In genomic region chr2:71575966-71576365, GRCh38 we compare ENCODE assay signal across 30 cellular contexts.
A peak's percentile ranks its signal among the peaks of the same experiment; 100 is the strongest.
DNase-seq lines count a peak whose midpoint lies in the region; ATAC-seq and TF ChIP-seq lines count a peak whose summit lies in the region.
"Had no signal": no experiment of that assay in that cellular context is flagged by ENCODE, and none has a peak within 500 bp of the region (broad histone marks: within the 10 kb centered on the region; RNA-seq: fewer than 3 reads in every experiment).

No MANE protein-coding gene starts in this region.

- no peak overlapping the region for H3K4me3 Mint-ChIP-seq in activated T-cell treated with anti-CD3 and anti-CD28 coated beads, Interleukin-2, amount 50 U/mL, for 72 hours
- H3K4me3 Mint-ChIP-seq: activated CD4-positive, alpha-beta memory T cell treated with anti-CD3 and anti-CD28 coated beads, Interleukin-2, amount 10 ng/mL, durations not matched to agents 7 days and 5 days; activated naive CD4-positive, alpha-beta T cell treated with anti-CD3 and anti-CD28 coated beads, Interleukin-2, amount 10 ng/mL, durations not matched to agents 7 days and 5 days; IgD-negative memory B cell had no signal

- H3K27ac ChIP-seq in dorsolateral prefrontal cortex (peak overlapping the region; percentile 18 to 100 (median 97)), temporal lobe (ENCODE audit: low read depth, low read length) (peak overlapping the region; percentile 98)
- H3K27ac ChIP-seq: adrenal gland; BLaER1 treated with 17β-estradiol and CSF1 and Interleukin-3, amounts not matched to agents 10 nM and 100 nM; brain microvascular endothelial cell; colonic mucosa; epithelial cell of prostate; left ventricle myocardium inferior; prostate gland had no signal

- DNase-seq in amygdala (lab: John Stamatoyannopoulos, UW): peak in 50 of 56 donors; percentile 6 to 89 (median 56)
- DNase-seq in dorsolateral prefrontal cortex: peak; percentile 38 to 92 (median 88)
- peak; percentile 37 for DNase-seq in middle frontal gyrus (ENCODE audit: extremely low spot score, low spot score)
- no peak for DNase-seq in activated T-cell treated with anti-CD3 and anti-CD28 coated beads, Interleukin-2, amount 50 U/mL, for 72 hours
- no peak for DNase-seq in HPDE6-E6E7 (ENCODE audit: extremely low spot score)
- DNase-seq: activated CD4-positive, alpha-beta memory T cell treated with anti-CD3 and anti-CD28 coated beads, Interleukin-2, amount 10 ng/mL, durations not matched to agents 7 days and 5 days; activated CD8-positive, alpha-beta memory T cell treated with anti-CD3 and anti-CD28 coated beads, Interleukin-2, amount 50 U/mL, for 4 hours; activated naive CD4-positive, alpha-beta T cell treated with anti-CD3 and anti-CD28 coated beads, Interleukin-2, amount 10 ng/mL, durations not matched to agents 7 days and 5 days; brain microvascular endothelial cell; colonic mucosa; DMS153; effector CD8-positive, alpha-beta T cell; islet precursor cell; mesendoderm; NCI-H1105 treated with DMSO at 0.1 percent for 48 hours; NCI-H2029 treated with DMSO at 0.1 percent for 48 hours; NCI-H524; NK-92 treated with Interleukin-12 subunit alpha and Interleukin-12 subunit beta, amount 100 ng/mL, for 24 hours; SHP77 treated with DMSO at 0.1 percent for 48 hours; stimulated activated CD4-positive, alpha-beta T cell treated with anti-CD3 and anti-CD28 coated beads, Interleukin-4, amount 100 ng/mL, for 24 hours; trophoblast cell had no signal

- H3K36me3 Mint-ChIP-seq in activated T-cell treated with anti-CD3 and anti-CD28 coated beads, Interleukin-2, amount 50 U/mL, for 72 hours (ENCODE audit: insufficient read depth in 2 of 2): no peaks in the 10 kb centered on the region
- H3K36me3 Mint-ChIP-seq: activated naive CD4-positive, alpha-beta T cell treated with anti-CD3 and anti-CD28 coated beads, Interleukin-2, amount 10 ng/mL, durations not matched to agents 7 days and 5 days had no signal

- H3K27me3 Mint-ChIP-seq in activated T-cell treated with anti-CD3 and anti-CD28 coated beads, Interleukin-2, amount 50 U/mL, for 72 hours (ENCODE audit: low read depth): no peaks in the 10 kb centered on the region
- H3K27me3 Mint-ChIP-seq: activated CD4-positive, alpha-beta memory T cell treated with anti-CD3 and anti-CD28 coated beads, Interleukin-2, amount 10 ng/mL, durations not matched to agents 7 days and 5 days; activated naive CD4-positive, alpha-beta T cell treated with anti-CD3 and anti-CD28 coated beads, Interleukin-2, amount 10 ng/mL, durations not matched to agents 7 days and 5 days had no signal

- ATAC-seq in activated T-cell treated with anti-CD3 and anti-CD28 coated beads, Interleukin-2, amount 50 U/mL, for 72 hours (replicated peaks in 1 of 2): no peak
- no peak for ATAC-seq in SK-N-SH treated with all-trans-retinoic acid at 6 μM for 48 hours
- ATAC-seq: Panc1 had no signal

- peak in 19 of 56 donors; percentile 15 to 50 (median 27) for TF ChIP-seq CTCF in dorsolateral prefrontal cortex (IDR thresholded peaks at IDR 0.05 in 54 of 56, conservative IDR thresholded peaks at IDR 0.05 in 2 of 56; ENCODE audit: low read depth in 1 of 56, partially characterized antibody in 56 of 56)

- intact Hi-C loops in dorsolateral prefrontal cortex (cut with DNase I): loop anchor here (1.0 kb wide), 1 partner anchor 20 kb away; no protein-coding TSS in a partner anchor

- H3K4me1 Mint-ChIP-seq in activated T-cell treated with anti-CD3 and anti-CD28 coated beads, Interleukin-2, amount 50 U/mL, for 72 hours (ENCODE audit: low read depth): no peaks in the 10 kb centered on the region
- H3K4me1 Mint-ChIP-seq: activated CD4-positive, alpha-beta memory T cell treated with anti-CD3 and anti-CD28 coated beads, Interleukin-2, amount 10 ng/mL, durations not matched to agents 7 days and 5 days; activated naive CD4-positive, alpha-beta T cell treated with anti-CD3 and anti-CD28 coated beads, Interleukin-2, amount 10 ng/mL, durations not matched to agents 7 days and 5 days; IgD-negative memory B cell had no signal

- no peaks in the 10 kb centered on the region for H3K27me3 ChIP-seq in dorsolateral prefrontal cortex
- H3K27me3 ChIP-seq: adrenal gland; BLaER1 treated with 17β-estradiol and CSF1 and Interleukin-3, amounts not matched to agents 10 nM and 100 nM; brain microvascular endothelial cell; colonic mucosa had no signal

- H3K27ac Mint-ChIP-seq in activated T-cell treated with anti-CD3 and anti-CD28 coated beads, Interleukin-2, amount 50 U/mL, for 72 hours: no peak overlapping the region
- H3K27ac Mint-ChIP-seq: activated CD4-positive, alpha-beta memory T cell treated with anti-CD3 and anti-CD28 coated beads, Interleukin-2, amount 10 ng/mL, durations not matched to agents 7 days and 5 days; activated naive CD4-positive, alpha-beta T cell treated with anti-CD3 and anti-CD28 coated beads, Interleukin-2, amount 10 ng/mL, durations not matched to agents 7 days and 5 days; IgD-negative memory B cell had no signal

- H3K4me3 ChIP-seq in dorsolateral prefrontal cortex: peak overlapping the region in 53 of 59 donors; percentile 2 to 66 (median 41)
- H3K4me3 ChIP-seq: adrenal gland; BLaER1 treated with 17β-estradiol and CSF1 and Interleukin-3, amounts not matched to agents 10 nM and 100 nM; colonic mucosa; left ventricle myocardium inferior; prostate gland had no signal

- H3K9me3 Mint-ChIP-seq in activated T-cell treated with anti-CD3 and anti-CD28 coated beads, Interleukin-2, amount 50 U/mL, for 72 hours: no peaks in the 10 kb centered on the region
- H3K9me3 Mint-ChIP-seq: activated CD4-positive, alpha-beta memory T cell treated with anti-CD3 and anti-CD28 coated beads, Interleukin-2, amount 10 ng/mL, durations not matched to agents 7 days and 5 days; activated naive CD4-positive, alpha-beta T cell treated with anti-CD3 and anti-CD28 coated beads, Interleukin-2, amount 10 ng/mL, durations not matched to agents 7 days and 5 days; IgD-negative memory B cell had no signal

TF ChIP-seq in SK-N-SH treated with all-trans-retinoic acid at 6 μM for 48 hours, 23 proteins besides CTCF, POLR2A, EP300 and RAD21:
- TF ChIP-seq GLIS3 (CRISPR knock-in tag; IDR thresholded peaks at IDR 0.05): no peak
- TF ChIP-seq BACH2 (CRISPR knock-in tag; IDR thresholded peaks at IDR 0.05; ENCODE audit: borderline replicate concordance): no peak
- no peak for TF ChIP-seq ZC3H10 (CRISPR knock-in tag; IDR thresholded peaks at IDR 0.05)
- no peak for TF ChIP-seq PATZ1 (CRISPR knock-in tag; IDR thresholded peaks at IDR 0.05; ENCODE audit: borderline replicate concordance)
- TF ChIP-seq ISL1 (CRISPR knock-in tag; IDR thresholded peaks at IDR 0.05): no peak
- no peak for TF ChIP-seq ZFP30 (CRISPR knock-in tag; IDR thresholded peaks at IDR 0.05)
- TF ChIP-seq ZNF8 (CRISPR knock-in tag; IDR thresholded peaks at IDR 0.05): no peak
- no peak for TF ChIP-seq CREB5 (CRISPR knock-in tag; IDR thresholded peaks at IDR 0.05; ENCODE audit: low read depth)
- TF ChIP-seq PPARA (CRISPR knock-in tag; IDR thresholded peaks at IDR 0.05; ENCODE audit: borderline replicate concordance): no peak
- no peak for TF ChIP-seq OSR1 (CRISPR knock-in tag; IDR thresholded peaks at IDR 0.05)
- no peak for TF ChIP-seq POU6F1 (CRISPR knock-in tag; IDR thresholded peaks at IDR 0.05; ENCODE audit: borderline replicate concordance, low read depth)
- no peak for TF ChIP-seq ZNF565 (CRISPR knock-in tag; conservative IDR thresholded peaks at IDR 0.05; ENCODE audit: low read depth)
- TF ChIP-seq SNAI2 (CRISPR knock-in tag; IDR thresholded peaks at IDR 0.05): no peak

Comparison
In these comparisons a context has a peak if more than half of its experiments do, and no peak if none do; other contexts are left out.
1. DNase-seq: peak in amygdala (50 of 56), dorsolateral prefrontal cortex (10 of 10) and middle frontal gyrus (single experiment); none in activated T-cell treated with anti-CD3 and anti-CD28 coated beads, Interleukin-2, amount 50 U/mL, for 72 hours (0 of 2) and HPDE6-E6E7 (single experiment).